Comparison of ENCODE assay signal across 8 cellular contexts in genomic region chr17:78214706-78215061, GRCh38. TPM values are rescaled to one million over a fixed set of nuclear protein-coding genes. Genes with fewer than 3 reads are reported as not detected.
DNase-seq lines count a peak whose midpoint lies in the region; ATAC-seq, FAIRE-seq and TF ChIP-seq lines count a peak whose summit lies in the region.

No MANE protein-coding gene starts in this region.

- FAIRE-seq in HepG2 (lab: Jason Lieb, UNC) = no peak

- no peaks in the 10 kb centered on the region for H3K36me3 Mint-ChIP-seq in activated naive CD8-positive, alpha-beta T cell

- no peak overlapping the region for H3K27ac Mint-ChIP-seq in activated naive CD8-positive, alpha-beta T cell

- peaks cover 0 to 22% (median 8%) of the 10 kb centered on the region in 9 donors for H3K4me1 ChIP-seq in heart right ventricle
- H3K4me1 ChIP-seq in HepG2 (ENCODE audit: insufficient read depth, low read length) = peaks cover 26% of the 10 kb centered on the region
- H3K4me1 ChIP-seq in vagina = peaks cover 12% of the 10 kb centered on the region

- CTCF ChIA-PET in HepG2 (lab: Yijun Ruan, JAX; ENCODE audit: low intra/inter-chr PET ratio, low total read pairs) = no interaction called here

- H3K9me3 Mint-ChIP-seq in activated naive CD8-positive, alpha-beta T cell (ENCODE audit: low read depth) = no peaks in the 10 kb centered on the region

- peaks cover 24% of the 10 kb centered on the region for H3K79me2 ChIP-seq in HepG2 (ENCODE audit: insufficient read depth, low read length)

- H3K4me1 Mint-ChIP-seq in activated naive CD8-positive, alpha-beta T cell (ENCODE audit: low read depth) = peaks cover 2% of the 10 kb centered on the region

- no peaks in the 10 kb centered on the region for H3K27me3 Mint-ChIP-seq in activated naive CD8-positive, alpha-beta T cell

- TF ChIP-seq RAD21 in HepG2 (CRISPR knock-in tag; IDR thresholded peaks at IDR 0.05) = no peak

- H3K36me3 ChIP-seq in heart right ventricle (peaks cover 0 to 4% (median 0%) of the 10 kb centered on the region in 9 donors), HepG2 (replicated peaks in 1 of 2; ENCODE audit: control insufficient read depth in 1 of 2, insufficient read depth in 2 of 2, low read length in 2 of 2) (peaks cover 12 to 20% of the 10 kb centered on the region in 2 experiments), vagina (no peaks in the 10 kb centered on the region)

- H3K9me3 ChIP-seq in heart right ventricle (no peaks in the 10 kb centered on the region), HepG2 (ENCODE audit: low read length) (no peaks in the 10 kb centered on the region), vagina (no peaks in the 10 kb centered on the region)

- in situ Hi-C loops in HepG2 (cut with HindIII; ENCODE audit: extremely low pct_ligation_motif_present, low pct_unique_long_range_greater_than_20kb) = no loop called here

- peak overlapping the region; percentile 85 for H3K4me2 ChIP-seq in HepG2 (ENCODE audit: low read depth, low read length)

- peak overlapping the region; percentile 88 for H3K4me3 Mint-ChIP-seq in activated naive CD8-positive, alpha-beta T cell

- no peaks in the 10 kb centered on the region for H4K20me1 ChIP-seq in HepG2 (ENCODE audit: insufficient read depth, low read length)

- TF ChIP-seq CTCF in heart right ventricle (IDR thresholded peaks at IDR 0.05) (no peak), HepG2 (CRISPR knock-in tag; IDR thresholded peaks at IDR 0.05) (no peak), vagina (IDR thresholded peaks at IDR 0.05) (no peak)

- WGBS in heart right ventricle, 2 donors = 12 to 16% methylated on average over 5 of the region's 5 CpGs
- WGBS in HepG2 (ENCODE audit: low lambda C conversion rate) = 2% methylated on average over 5 of the region's 5 CpGs

- DNase-seq in heart right ventricle = no peak
- no peak for DNase-seq in left ventricle myocardium superior
- no peak for DNase-seq in HepG2 (ENCODE audit: low spot score)
- no peak for DNase-seq in vagina (ENCODE audit: extremely low spot score in 2 of 2)
- no peak for DNase-seq in SKM-1 (lab: John Stamatoyannopoulos, UW; ENCODE audit: unreplicated experiment)
- DNase-seq in posterior vena cava (ENCODE audit: low spot score) = no peak

- ATAC-seq in heart right ventricle (no peak), left ventricle myocardium superior (no peak), HepG2 (no peak), HG03354 (IDR thresholded peaks at IDR 0.05; ENCODE audit: poor library complexity, severe bottlenecking, unreplicated experiment) (no peak)

- TF ChIP-seq POLR2A in HepG2 (IDR thresholded peaks at IDR 0.05; ENCODE audit: insufficient read depth in 1 of 2, low read depth in 2 of 2, low read length in 2 of 2) = no peak
- no peak for TF ChIP-seq POLR2A in vagina (IDR thresholded peaks at IDR 0.05)

- TF ChIP-seq EP300 in HepG2 (IDR thresholded peaks at IDR 0.05; ENCODE audit: low read depth in 2 of 2, low read length in 2 of 2) (no peak), HepG2 (CRISPR knock-in tag; IDR thresholded peaks at IDR 0.05; ENCODE audit: borderline replicate concordance) (no peak)

- H3K4me3 ChIP-seq in heart right ventricle = peak overlapping the region in 6 of 10 donors; percentile 41 to 65 (median 53)
- peak overlapping the region; percentile 82 to 93 (median 91) for H3K4me3 ChIP-seq in HepG2 (replicated peaks in 1 of 3; ENCODE audit: insufficient read depth in 1 of 3, low read depth in 2 of 3, low read length in 3 of 3)
- H3K4me3 ChIP-seq in vagina = peak overlapping the region; percentile 40 to 51

- POLR2A ChIA-PET in HepG2 (lab: Yijun Ruan, JAX) = interaction anchor here (1.1 kb wide), 1 partner anchor 27 kb away, joined by 4 read pairs; no protein-coding TSS in a partner anchor

- intact Hi-C loops in heart right ventricle (cut with DNase I) (no loop called here), left ventricle myocardium superior (cut with micrococcal nuclease) (no loop called here), HepG2 (cut with micrococcal nuclease; ENCODE audit: unreplicated experiment) (loop anchor here (1.0 kb wide), 1 partner anchor 33 kb away; no protein-coding TSS in a partner anchor), vagina (cut with DNase I) (loop anchor here (10.0 kb wide), 1 partner anchor 510 kb away; no protein-coding TSS in a partner anchor), posterior vena cava (cut with DNase I) (no loop called here)

- peak overlapping the region in 1 of 10 donors; percentile 61 for H3K27ac ChIP-seq in heart right ventricle
- peak overlapping the region; percentile 72 for H3K27ac ChIP-seq in HepG2 (ENCODE audit: extremely low read length, insufficient read depth, low read length)
- H3K27ac ChIP-seq in vagina = no peak overlapping the region

- no peak overlapping the region for H2AFZ ChIP-seq in HepG2 (ENCODE audit: low read length)

- no peaks in the 10 kb centered on the region for H3K27me3 ChIP-seq in heart right ventricle
- H3K27me3 ChIP-seq in HepG2 (ENCODE audit: control insufficient read depth in 1 of 2, insufficient read depth in 2 of 2, low read length in 2 of 2) = no peaks in the 10 kb centered on the region; a peak in 1 of 5 replicates
- no peaks in the 10 kb centered on the region for H3K27me3 ChIP-seq in vagina

- H3K9ac ChIP-seq in HepG2 (ENCODE audit: insufficient read depth, low read depth, low read length) = peak overlapping the region; percentile 89

- BruUV-seq in HepG2 (replicated peaks; lab: Mats Ljungman, UMichigan) = no TSS peak

RNA-seq across cellular contexts. Expression of gene BIRC5, which starts 0.6 kb away (rescaled TPM):
- 1 to 10 TPM in 3 of 10 donors, under 1 TPM in 5, not detected in 2; 0.13 to 7.6 (median 0.79) TPM for total RNA-seq in heart right ventricle
- polyA plus RNA-seq in heart right ventricle = under 1 TPM; 0.22 to 0.28 TPM
- total RNA-seq in left ventricle myocardium superior = 0.69 TPM
- 135 and 167 TPM in 2 replicates for total RNA-seq in HepG2 (2016; rRNA removed; fragmentation: Illumina TruSeq; extraction: Trizol)
- total RNA-seq in HepG2 (2016; cell fraction: cytosol; rRNA removed; fragmentation: Illumina TruSeq; extraction: Trizol; ENCODE audit: low read depth) = 34.5 and 39.0 TPM in 2 replicates
- total RNA-seq in HepG2 (2016; cell fraction: insoluble cytoplasmic fraction; rRNA removed; fragmentation: Illumina TruSeq; extraction: Trizol) = 131 and 168 TPM in 2 replicates
- 97.3 and 97.8 TPM in 2 replicates for total RNA-seq in HepG2 (2016; cell fraction: membrane; rRNA removed; fragmentation: Illumina TruSeq; extraction: Trizol)
- 62.8 and 63.7 TPM in 2 replicates for total RNA-seq in HepG2 (2016; cell fraction: nucleus; rRNA removed; fragmentation: Illumina TruSeq; extraction: Trizol)
- 18.5 and 30.3 TPM in 2 replicates for polyA plus RNA-seq in HepG2 (2011; rRNA removed)
- 26.4 and 35.2 TPM in 2 replicates for polyA plus RNA-seq in HepG2 (2011; cell fraction: cytosol; rRNA removed)
- polyA plus RNA-seq in HepG2 (2011; cell fraction: nucleus; rRNA removed) = 11.3 and 14.8 TPM in 2 replicates
- 20.8 and 42.6 TPM in 2 replicates for polyA plus RNA-seq in HepG2 (2012)
- 27.8 and 29.4 TPM in 2 replicates for polyA plus RNA-seq in HepG2 (2016; cell fraction: cytosol; fragmentation: Illumina TruSeq; extraction: Trizol; ENCODE audit: low read depth)
- polyA plus RNA-seq in HepG2 (2016; cell fraction: insoluble cytoplasmic fraction; fragmentation: Illumina TruSeq; extraction: Trizol; ENCODE audit: low read depth) = 158 and 162 TPM in 2 replicates
- polyA plus RNA-seq in HepG2 (2016; cell fraction: membrane; fragmentation: Illumina TruSeq; extraction: Trizol; ENCODE audit: low read depth) = 64.5 and 65.4 TPM in 2 replicates
- 90.2 and 97.1 TPM in 2 replicates for polyA plus RNA-seq in HepG2 (2016; cell fraction: nucleus; fragmentation: Illumina TruSeq; extraction: Trizol; ENCODE audit: insufficient read depth, low read depth)
- polyA minus RNA-seq in HepG2 (2011; rRNA and poly(A)+ RNA removed; ENCODE audit: low replicate concordance) = 62.3 and 97.9 TPM in 2 replicates
- 18.6 and 37.7 TPM in 2 replicates for polyA minus RNA-seq in HepG2 (2011; cell fraction: cytosol; rRNA and poly(A)+ RNA removed)
- 20.9 and 36.8 TPM in 2 replicates for polyA minus RNA-seq in HepG2 (2011; cell fraction: nucleus; rRNA and poly(A)+ RNA removed)
- total RNA-seq in vagina = 3.4 TPM
- 1 to 10 TPM in 1 of 2 donors, under 1 TPM in 1; 0.19 to 1.7 TPM for total RNA-seq in posterior vena cava

RNA-seq across cellular contexts. Expression of gene TMEM235, which starts 16.7 kb away (rescaled TPM):
- total RNA-seq in heart right ventricle = not detected
- not detected for polyA plus RNA-seq in heart right ventricle
- total RNA-seq in left ventricle myocardium superior = not detected
- total RNA-seq in HepG2 (2016; rRNA removed; fragmentation: Illumina TruSeq; extraction: Trizol) = not detected in 2 replicates
- total RNA-seq in HepG2 (2016; cell fraction: cytosol; rRNA removed; fragmentation: Illumina TruSeq; extraction: Trizol; ENCODE audit: low read depth) = not detected in 2 replicates
- total RNA-seq in HepG2 (2016; cell fraction: insoluble cytoplasmic fraction; rRNA removed; fragmentation: Illumina TruSeq; extraction: Trizol) = not detected in 2 replicates
- total RNA-seq in HepG2 (2016; cell fraction: membrane; rRNA removed; fragmentation: Illumina TruSeq; extraction: Trizol) = not detected in 2 replicates
- not detected in 2 replicates for total RNA-seq in HepG2 (2016; cell fraction: nucleus; rRNA removed; fragmentation: Illumina TruSeq; extraction: Trizol)
- not detected in 2 replicates for polyA plus RNA-seq in HepG2 (2011; rRNA removed)
- polyA plus RNA-seq in HepG2 (2011; cell fraction: cytosol; rRNA removed) = not detected in 2 replicates
- not detected in 2 replicates for polyA plus RNA-seq in HepG2 (2011; cell fraction: nucleus; rRNA removed)
- not detected in 2 replicates for polyA plus RNA-seq in HepG2 (2012)
- not detected in 2 replicates for polyA plus RNA-seq in HepG2 (2016; cell fraction: cytosol; fragmentation: Illumina TruSeq; extraction: Trizol; ENCODE audit: low read depth)
- not detected in 2 replicates for polyA plus RNA-seq in HepG2 (2016; cell fraction: insoluble cytoplasmic fraction; fragmentation: Illumina TruSeq; extraction: Trizol; ENCODE audit: low read depth)
- polyA plus RNA-seq in HepG2 (2016; cell fraction: membrane; fragmentation: Illumina TruSeq; extraction: Trizol; ENCODE audit: low read depth) = not detected in 2 replicates
- not detected in 2 replicates for polyA plus RNA-seq in HepG2 (2016; cell fraction: nucleus; fragmentation: Illumina TruSeq; extraction: Trizol; ENCODE audit: insufficient read depth, low read depth)
- not detected in 2 replicates for polyA minus RNA-seq in HepG2 (2011; rRNA and poly(A)+ RNA removed; ENCODE audit: low replicate concordance)
- polyA minus RNA-seq in HepG2 (2011; cell fraction: cytosol; rRNA and poly(A)+ RNA removed) = not detected in 2 replicates
- not detected in 2 replicates for polyA minus RNA-seq in HepG2 (2011; cell fraction: nucleus; rRNA and poly(A)+ RNA removed)
- total RNA-seq in vagina = not detected
- not detected for total RNA-seq in posterior vena cava

RNA-seq across cellular contexts. Expression of gene AFMID, which starts 27.5 kb away (rescaled TPM):
- total RNA-seq in heart right ventricle (10 to 100 TPM; 23.7 to 42.4 (median 28.7) TPM), left ventricle myocardium superior (45.0 TPM), HepG2 (2016; rRNA removed; fragmentation: Illumina TruSeq; extraction: Trizol) (270 and 327 TPM in 2 replicates), vagina (47.6 TPM), posterior vena cava (10 to 100 TPM in 1 of 2 donors, 1 to 10 TPM in 1; 6.1 to 13.6 TPM)
- polyA plus RNA-seq in heart right ventricle (10 to 100 TPM; 13.0 to 17.3 TPM), HepG2 (2011; rRNA removed) (249 and 317 TPM in 2 replicates)
- 87.2 and 91.8 TPM in 2 replicates for total RNA-seq in HepG2 (2016; cell fraction: cytosol; rRNA removed; fragmentation: Illumina TruSeq; extraction: Trizol; ENCODE audit: low read depth)
- total RNA-seq in HepG2 (2016; cell fraction: insoluble cytoplasmic fraction; rRNA removed; fragmentation: Illumina TruSeq; extraction: Trizol) = 272 and 349 TPM in 2 replicates
- 147 and 156 TPM in 2 replicates for total RNA-seq in HepG2 (2016; cell fraction: membrane; rRNA removed; fragmentation: Illumina TruSeq; extraction: Trizol)
- 146 and 156 TPM in 2 replicates for total RNA-seq in HepG2 (2016; cell fraction: nucleus; rRNA removed; fragmentation: Illumina TruSeq; extraction: Trizol)
- polyA plus RNA-seq in HepG2 (2011; cell fraction: cytosol; rRNA removed) = 229 and 274 TPM in 2 replicates
- polyA plus RNA-seq in HepG2 (2011; cell fraction: nucleus; rRNA removed) = 417 and 490 TPM in 2 replicates
- 302 and 303 TPM in 2 replicates for polyA plus RNA-seq in HepG2 (2012)
- polyA plus RNA-seq in HepG2 (2016; cell fraction: cytosol; fragmentation: Illumina TruSeq; extraction: Trizol; ENCODE audit: low read depth) = 66.5 and 75.3 TPM in 2 replicates
- polyA plus RNA-seq in HepG2 (2016; cell fraction: insoluble cytoplasmic fraction; fragmentation: Illumina TruSeq; extraction: Trizol; ENCODE audit: low read depth) = 406 and 430 TPM in 2 replicates
- polyA plus RNA-seq in HepG2 (2016; cell fraction: membrane; fragmentation: Illumina TruSeq; extraction: Trizol; ENCODE audit: low read depth) = 103 and 126 TPM in 2 replicates
- polyA plus RNA-seq in HepG2 (2016; cell fraction: nucleus; fragmentation: Illumina TruSeq; extraction: Trizol; ENCODE audit: insufficient read depth, low read depth) = 409 and 442 TPM in 2 replicates
- 60.4 and 341 TPM in 2 replicates for polyA minus RNA-seq in HepG2 (2011; rRNA and poly(A)+ RNA removed; ENCODE audit: low replicate concordance)
- polyA minus RNA-seq in HepG2 (2011; cell fraction: cytosol; rRNA and poly(A)+ RNA removed) = 127 and 156 TPM in 2 replicates
- polyA minus RNA-seq in HepG2 (2011; cell fraction: nucleus; rRNA and poly(A)+ RNA removed) = 114 and 156 TPM in 2 replicates

RNA-seq across cellular contexts. Expression of gene TK1, which starts 27.8 kb away (rescaled TPM):
- total RNA-seq in heart right ventricle (10 to 100 TPM in 1 of 10 donors, 1 to 10 TPM in 4, under 1 TPM in 5; 0.33 to 12.7 (median 0.91) TPM), left ventricle myocardium superior (2.1 TPM), HepG2 (2016; rRNA removed; fragmentation: Illumina TruSeq; extraction: Trizol) (96.0 and 114 TPM in 2 replicates), vagina (3.7 TPM), posterior vena cava (1 to 10 TPM; 1.1 to 1.4 TPM)
- polyA plus RNA-seq in heart right ventricle (1 to 10 TPM; 1.6 to 2.6 TPM), HepG2 (2011; rRNA removed) (33.2 and 45.0 TPM in 2 replicates)
- 20.1 and 22.9 TPM in 2 replicates for total RNA-seq in HepG2 (2016; cell fraction: cytosol; rRNA removed; fragmentation: Illumina TruSeq; extraction: Trizol; ENCODE audit: low read depth)
- total RNA-seq in HepG2 (2016; cell fraction: insoluble cytoplasmic fraction; rRNA removed; fragmentation: Illumina TruSeq; extraction: Trizol) = 95.6 and 109 TPM in 2 replicates
- 30.2 and 33.7 TPM in 2 replicates for total RNA-seq in HepG2 (2016; cell fraction: membrane; rRNA removed; fragmentation: Illumina TruSeq; extraction: Trizol)
- total RNA-seq in HepG2 (2016; cell fraction: nucleus; rRNA removed; fragmentation: Illumina TruSeq; extraction: Trizol) = 38.0 and 39.0 TPM in 2 replicates
- polyA plus RNA-seq in HepG2 (2011; cell fraction: cytosol; rRNA removed) = 36.3 and 78.7 TPM in 2 replicates
- polyA plus RNA-seq in HepG2 (2011; cell fraction: nucleus; rRNA removed) = 27.9 and 41.4 TPM in 2 replicates
- 15.9 and 24.5 TPM in 2 replicates for polyA plus RNA-seq in HepG2 (2012)
- polyA plus RNA-seq in HepG2 (2016; cell fraction: cytosol; fragmentation: Illumina TruSeq; extraction: Trizol; ENCODE audit: low read depth) = 18.4 and 18.5 TPM in 2 replicates
- polyA plus RNA-seq in HepG2 (2016; cell fraction: insoluble cytoplasmic fraction; fragmentation: Illumina TruSeq; extraction: Trizol; ENCODE audit: low read depth) = 130 and 138 TPM in 2 replicates
- 21.2 and 23.8 TPM in 2 replicates for polyA plus RNA-seq in HepG2 (2016; cell fraction: membrane; fragmentation: Illumina TruSeq; extraction: Trizol; ENCODE audit: low read depth)
- polyA plus RNA-seq in HepG2 (2016; cell fraction: nucleus; fragmentation: Illumina TruSeq; extraction: Trizol; ENCODE audit: insufficient read depth, low read depth) = 61.0 and 63.4 TPM in 2 replicates
- polyA minus RNA-seq in HepG2 (2011; rRNA and poly(A)+ RNA removed; ENCODE audit: low replicate concordance) = 74.6 and 146 TPM in 2 replicates
- 21.4 and 38.3 TPM in 2 replicates for polyA minus RNA-seq in HepG2 (2011; cell fraction: cytosol; rRNA and poly(A)+ RNA removed)
- 10.7 and 15.2 TPM in 2 replicates for polyA minus RNA-seq in HepG2 (2011; cell fraction: nucleus; rRNA and poly(A)+ RNA removed)

RNA-seq across cellular contexts. Expression of gene SYNGR2, which starts 46.3 kb away (rescaled TPM):
- total RNA-seq in heart right ventricle (100 to 1,000 TPM; 102 to 184 (median 116) TPM), left ventricle myocardium superior (120 TPM), HepG2 (2016; rRNA removed; fragmentation: Illumina TruSeq; extraction: Trizol) (28.7 and 46.7 TPM in 2 replicates), vagina (82.3 TPM), posterior vena cava (10 to 100 TPM; 44.5 to 58.1 TPM)
- polyA plus RNA-seq in heart right ventricle (100 to 1,000 TPM in 1 of 2 donors, 10 to 100 TPM in 1; 92.8 to 200 TPM), HepG2 (2011; rRNA removed) (170 and 192 TPM in 2 replicates)
- total RNA-seq in HepG2 (2016; cell fraction: cytosol; rRNA removed; fragmentation: Illumina TruSeq; extraction: Trizol; ENCODE audit: low read depth) = 15.8 and 18.7 TPM in 2 replicates
- 21.7 and 51.0 TPM in 2 replicates for total RNA-seq in HepG2 (2016; cell fraction: insoluble cytoplasmic fraction; rRNA removed; fragmentation: Illumina TruSeq; extraction: Trizol)
- total RNA-seq in HepG2 (2016; cell fraction: membrane; rRNA removed; fragmentation: Illumina TruSeq; extraction: Trizol) = 31.9 and 34.8 TPM in 2 replicates
- total RNA-seq in HepG2 (2016; cell fraction: nucleus; rRNA removed; fragmentation: Illumina TruSeq; extraction: Trizol) = 43.0 and 51.6 TPM in 2 replicates
- polyA plus RNA-seq in HepG2 (2011; cell fraction: cytosol; rRNA removed) = 200 and 244 TPM in 2 replicates
- polyA plus RNA-seq in HepG2 (2011; cell fraction: nucleus; rRNA removed) = 116 and 129 TPM in 2 replicates
- polyA plus RNA-seq in HepG2 (2012) = 52.7 and 59.2 TPM in 2 replicates
- 35.1 and 40.6 TPM in 2 replicates for polyA plus RNA-seq in HepG2 (2016; cell fraction: cytosol; fragmentation: Illumina TruSeq; extraction: Trizol; ENCODE audit: low read depth)
- polyA plus RNA-seq in HepG2 (2016; cell fraction: insoluble cytoplasmic fraction; fragmentation: Illumina TruSeq; extraction: Trizol; ENCODE audit: low read depth) = 52.5 and 60.0 TPM in 2 replicates
- polyA plus RNA-seq in HepG2 (2016; cell fraction: membrane; fragmentation: Illumina TruSeq; extraction: Trizol; ENCODE audit: low read depth) = 62.1 and 68.8 TPM in 2 replicates
- 160 and 166 TPM in 2 replicates for polyA plus RNA-seq in HepG2 (2016; cell fraction: nucleus; fragmentation: Illumina TruSeq; extraction: Trizol; ENCODE audit: insufficient read depth, low read depth)
- polyA minus RNA-seq in HepG2 (2011; rRNA and poly(A)+ RNA removed; ENCODE audit: low replicate concordance) = 231 and 401 TPM in 2 replicates
- polyA minus RNA-seq in HepG2 (2011; cell fraction: cytosol; rRNA and poly(A)+ RNA removed) = 73.3 and 75.3 TPM in 2 replicates
- 23.0 and 28.7 TPM in 2 replicates for polyA minus RNA-seq in HepG2 (2011; cell fraction: nucleus; rRNA and poly(A)+ RNA removed)

Comparison
In these comparisons a context has a peak if more than half of its experiments do, and no peak if none do; other contexts are left out.
1. intact Hi-C loops: an anchor here in HepG2 (1.0 kb wide) and vagina (10.0 kb wide); none called in heart right ventricle, left ventricle myocardium superior and posterior vena cava.